In the genomic region with DNA sequence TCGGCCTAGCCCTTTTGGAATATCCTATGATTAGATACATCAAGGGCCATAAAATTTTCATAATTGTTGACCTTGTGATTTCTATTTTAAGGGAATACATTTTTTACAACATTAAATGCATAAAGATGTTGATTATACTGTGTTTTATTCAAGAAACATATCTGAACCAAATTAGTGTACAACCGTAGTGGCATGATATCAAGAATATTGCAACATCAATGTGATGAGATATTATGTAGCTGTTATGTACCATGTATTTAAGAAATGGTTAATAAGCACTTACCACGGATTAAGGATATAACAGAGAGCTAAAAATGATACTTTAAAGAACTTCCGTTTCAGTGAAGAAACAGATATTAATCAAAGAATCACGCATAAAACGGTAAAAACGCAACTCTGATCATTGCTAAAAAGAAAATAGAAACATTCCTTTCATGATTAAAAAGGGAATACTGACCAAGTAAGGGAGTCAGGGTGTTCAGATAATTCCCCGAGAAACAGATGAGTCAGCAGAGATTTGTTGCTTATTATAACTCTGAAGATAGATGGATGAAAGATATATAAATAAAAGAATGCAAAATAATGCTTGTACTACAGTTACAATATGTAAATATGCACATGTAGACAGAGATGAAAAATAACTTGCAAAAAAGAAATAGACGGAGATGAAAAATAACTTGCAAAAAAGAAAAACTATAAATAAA, we compare ENCODE assay signal across 16 cellular contexts.
DNase-seq lines count a peak whose midpoint lies in the region; FAIRE-seq and TF ChIP-seq lines count a peak whose summit lies in the region.
"Had no signal": no experiment of that assay in that cellular context is flagged by ENCODE, and none has a peak within 500 bp of the region (broad histone marks: within the 10 kb centered on the region; RNA-seq: fewer than 3 reads in every experiment).

No MANE protein-coding gene starts in this region.

- 14 to 15% methylated on average over 9 of the region's 9 CpGs for WGBS in GM23248 (ENCODE audit: low coverage in 1 of 2, low lambda C conversion rate in 2 of 2, missing lambda C conversion rate in 2 of 2), 2 experiments
- 61 to 65% (median 62%) methylated on average over 9 of the region's 9 CpGs for WGBS in small intestine, 3 donors

- peaks cover 5% of the 10 kb centered on the region for H3K27me3 Mint-ChIP-seq in activated T-cell treated with anti-CD3 and anti-CD28 coated beads, Interleukin-2, amount 50 U/mL, for 24 hours

- in situ Hi-C loops in GM23248 (cut with MboI), result no loop called here

- no peaks in the 10 kb centered on the region for H3K9me3 ChIP-seq in GM23248 (ENCODE audit: low read depth)
- no peaks in the 10 kb centered on the region for H3K9me3 ChIP-seq in keratinocyte (ENCODE audit: control insufficient read depth, low read depth, low read length)
- H3K9me3 ChIP-seq in small intestine (ENCODE audit: control insufficient read depth, low read depth), result no peaks in the 10 kb centered on the region
- H3K9me3 ChIP-seq: BE2C, HAP-1 had no signal

- peak overlapping the region; percentile 5; the same call in 1 of the 2 replicates for H2AFZ ChIP-seq in GM23248
- peak overlapping the region; percentile 44 for H2AFZ ChIP-seq in keratinocyte (ENCODE audit: control insufficient read depth, low read length)

- H3K9me3 Mint-ChIP-seq in activated T-cell treated with anti-CD3 and anti-CD28 coated beads, Interleukin-2, amount 50 U/mL, for 24 hours, result no peaks in the 10 kb centered on the region
- H3K9me3 Mint-ChIP-seq: CD8-positive, alpha-beta memory T cell had no signal

- no peak overlapping the region for H3K27ac ChIP-seq in GM23248
- H3K27ac ChIP-seq in keratinocyte (ENCODE audit: control insufficient read depth, insufficient read depth, low read length), result no peak overlapping the region
- H3K27ac ChIP-seq in small intestine (ENCODE audit: low read depth in 1 of 2, low read length in 1 of 2), result no peak overlapping the region

- no peak for TF ChIP-seq CTCF in choroid plexus epithelial cell (conservative IDR thresholded peaks at IDR 0.05; ENCODE audit: low read depth, low read length)
- no peak for TF ChIP-seq CTCF in keratinocyte (optimal IDR thresholded peaks at IDR 0.05 in 1 of 3, IDR thresholded peaks at IDR 0.05 in 1 of 3, conservative IDR thresholded peaks at IDR 0.05 in 1 of 3; ENCODE audit: extremely low read depth in 1 of 3, insufficient read depth in 2 of 3, low read length in 3 of 3)

- dilution Hi-C loops in keratinocyte (cut with MboI; ENCODE audit: extremely low pct_ligation_motif_present, low sequenced_read_pairs), result no loop called here

- H4K20me1 ChIP-seq in GM23248 (ENCODE audit: insufficient read depth) (no peaks in the 10 kb centered on the region), keratinocyte (ENCODE audit: control insufficient read depth, extremely low read depth, insufficient read depth, low read length) (no peaks in the 10 kb centered on the region)

- no peaks in the 10 kb centered on the region for H3K79me2 ChIP-seq in GM23248 (ENCODE audit: insufficient read depth)
- no peaks in the 10 kb centered on the region for H3K79me2 ChIP-seq in keratinocyte (ENCODE audit: control insufficient read depth, insufficient read depth, low read length)

- H3K36me3 Mint-ChIP-seq in activated T-cell treated with anti-CD3 and anti-CD28 coated beads, Interleukin-2, amount 50 U/mL, for 24 hours (ENCODE audit: low read depth), result no peaks in the 10 kb centered on the region
- H3K36me3 Mint-ChIP-seq: CD4-positive, CD25-positive, alpha-beta regulatory T cell; CD8-positive, alpha-beta memory T cell had no signal

- DNase-seq in GM23248 (no peak), choroid plexus epithelial cell (ENCODE audit: low read depth) (peak; percentile 3), keratinocyte (ENCODE audit: low read depth, low spot score) (no peak), small intestine (peak; percentile 10), DMS 273 (lab: John Stamatoyannopoulos, UW; ENCODE audit: unreplicated experiment) (no peak), NCI-H226 (no peak)
- no peak for DNase-seq in activated T-cell treated with anti-CD3 and anti-CD28 coated beads, Interleukin-2, amount 50 U/mL, for 24 hours
- DNase-seq: ACHN; BE2C; C1 segment of cervical spinal cord; CD4-positive, CD25-positive, alpha-beta regulatory T cell; CD8-positive, alpha-beta memory T cell; COR-L47; KBM-7 had no signal

- peaks cover 2% of the 10 kb centered on the region for H3K4me1 Mint-ChIP-seq in activated T-cell treated with anti-CD3 and anti-CD28 coated beads, Interleukin-2, amount 50 U/mL, for 24 hours (ENCODE audit: low read depth)
- H3K4me1 Mint-ChIP-seq: CD4-positive, CD25-positive, alpha-beta regulatory T cell; CD8-positive, alpha-beta memory T cell had no signal

- no peaks in the 10 kb centered on the region for H3K9me1 ChIP-seq in keratinocyte (ENCODE audit: control insufficient read depth, extremely low read depth, insufficient read depth, low read length)

- H3K9ac ChIP-seq in GM23248, result no peak overlapping the region
- H3K9ac ChIP-seq in keratinocyte (ENCODE audit: control insufficient read depth, extremely low read depth, insufficient read depth, low read length), result no peak overlapping the region

- no peaks in the 10 kb centered on the region for H3K9me2 ChIP-seq in GM23248 (ENCODE audit: insufficient read depth)

- H3K27ac Mint-ChIP-seq in activated T-cell treated with anti-CD3 and anti-CD28 coated beads, Interleukin-2, amount 50 U/mL, for 24 hours, result no peak overlapping the region
- H3K27ac Mint-ChIP-seq: CD4-positive, CD25-positive, alpha-beta regulatory T cell; CD8-positive, alpha-beta memory T cell had no signal

- H3K36me3 ChIP-seq in GM23248 (ENCODE audit: low read depth) (no peaks in the 10 kb centered on the region), keratinocyte (ENCODE audit: control insufficient read depth in 2 of 2, extremely low read depth in 1 of 2, insufficient read depth in 2 of 2, low read length in 2 of 2) (no peaks in the 10 kb centered on the region), small intestine (ENCODE audit: control insufficient read depth in 2 of 2, insufficient read depth in 2 of 2, low read length in 2 of 2) (no peaks in the 10 kb centered on the region)
- H3K36me3 ChIP-seq: BE2C, HAP-1 had no signal

- H3K4me3 Mint-ChIP-seq in activated T-cell treated with anti-CD3 and anti-CD28 coated beads, Interleukin-2, amount 50 U/mL, for 24 hours, result no peak overlapping the region
- H3K4me3 Mint-ChIP-seq: CD4-positive, CD25-positive, alpha-beta regulatory T cell; CD8-positive, alpha-beta memory T cell had no signal

- H3K4me1 ChIP-seq in GM23248 (ENCODE audit: insufficient read depth), result no peaks in the 10 kb centered on the region
- H3K4me1 ChIP-seq in keratinocyte (ENCODE audit: control insufficient read depth, extremely low read depth, insufficient read depth, low read length), result peaks cover 15% of the 10 kb centered on the region
- H3K4me1 ChIP-seq in small intestine (ENCODE audit: control insufficient read depth in 2 of 2, insufficient read depth in 1 of 2, low read depth in 1 of 2, low read length in 1 of 2), result no peaks in the 10 kb centered on the region
- H3K4me1 ChIP-seq: BE2C, HAP-1 had no signal

- no peaks in the 10 kb centered on the region for H3F3A ChIP-seq in GM23248 (ENCODE audit: insufficient read depth)

- no peak overlapping the region for H3K4me2 ChIP-seq in GM23248 (ENCODE audit: unreplicated experiment)
- H3K4me2 ChIP-seq in keratinocyte (ENCODE audit: control insufficient read depth, extremely low read depth, insufficient read depth, low read depth, low read length), result no peak overlapping the region

- no peaks in the 10 kb centered on the region for H3K27me3 ChIP-seq in GM23248 (replicated peaks; ENCODE audit: insufficient read depth)
- H3K27me3 ChIP-seq in keratinocyte (ENCODE audit: control insufficient read depth, extremely low read depth, insufficient read depth, low read length), result no peaks in the 10 kb centered on the region
- H3K27me3 ChIP-seq in small intestine (ENCODE audit: control insufficient read depth in 2 of 2, insufficient read depth in 2 of 2, low read length in 2 of 2), result no peaks in the 10 kb centered on the region
- H3K27me3 ChIP-seq: BE2C had no signal

- H3K4me3 ChIP-seq in GM23248 (no peak overlapping the region), choroid plexus epithelial cell (ENCODE audit: low read depth, low read length) (no peak overlapping the region), keratinocyte (ENCODE audit: control insufficient read depth in 2 of 3, extremely low read depth in 1 of 3, insufficient read depth in 2 of 3, low read depth in 1 of 3, low read length in 3 of 3) (no peak overlapping the region), small intestine (ENCODE audit: low read depth in 1 of 2, low read length in 2 of 2) (no peak overlapping the region)
- H3K4me3 ChIP-seq: HAP-1 had no signal

- no peak for FAIRE-seq in keratinocyte (lab: Jason Lieb, UNC)
- no peak for FAIRE-seq in small intestine (lab: Jason Lieb, UNC)
- FAIRE-seq: GM12891 had no signal

Comparison
In these comparisons a context has a peak if more than half of its experiments do, and no peak if none do; other contexts are left out.
1. DNase-seq: peak in choroid plexus epithelial cell (single experiment) and small intestine (single experiment); none in GM23248 (single experiment), keratinocyte (single experiment), DMS 273 (single experiment), activated T-cell treated with anti-CD3 and anti-CD28 coated beads, Interleukin-2, amount 50 U/mL, for 24 hours (single experiment) and NCI-H226 (single experiment).